ENCODE assay signal across 16 cellular contexts in genomic region chr20:2820896-2821869, GRCh38. TPM values are rescaled to one million over a fixed set of nuclear protein-coding genes. Genes with fewer than 3 reads are reported as not detected.
DNase-seq lines count a peak whose midpoint lies in the region; ATAC-seq and TF ChIP-seq lines count a peak whose summit lies in the region.
"Had no signal": no experiment of that assay in that cellular context is flagged by ENCODE, and none has a peak within 500 bp of the region (broad histone marks: within the 10 kb centered on the region; RNA-seq: fewer than 3 reads in every experiment).

No MANE protein-coding gene starts in this region.

- H3K18ac ChIP-seq in trophoblast cell (ENCODE audit: low read length) = peak overlapping the region; percentile 35

- no peaks in the 10 kb centered on the region for H3K36me3 Mint-ChIP-seq in T-helper 1 cell treated with Interleukin-12 subunit alpha and Interleukin-12 subunit beta and Interleukin-4 antibody, amounts not matched to agents 30 μg/mL and 1 μg/mL, for 36 hours (ENCODE audit: low read depth)

- peak overlapping the region; percentile 23 for H2AK5ac ChIP-seq in trophoblast cell (ENCODE audit: low read length)

- peak overlapping the region; percentile 68 for H3K4me2 ChIP-seq in hepatocyte
- H3K4me2 ChIP-seq in trophoblast cell (ENCODE audit: low read length) = peak overlapping the region; percentile 52

- ATAC-seq in RWPE2 (ENCODE audit: low read depth) (0 out of 3 replicates have a peak, but pooled peaks have one; percentile 24), HG02588 (IDR thresholded peaks at IDR 0.05; ENCODE audit: unreplicated experiment) (no peak)

- H3K36me3 ChIP-seq in RWPE2 (ENCODE audit: low read depth) = no peaks in the 10 kb centered on the region
- H3K36me3 ChIP-seq in hepatocyte (replicated peaks; ENCODE audit: insufficient read depth, low read depth) = no peaks in the 10 kb centered on the region
- no peaks in the 10 kb centered on the region for H3K36me3 ChIP-seq in trophoblast cell (ENCODE audit: control insufficient read depth in 1 of 2, insufficient read depth in 2 of 2, low read length in 2 of 2)
- H3K36me3 ChIP-seq: tibial artery had no signal

- peaks cover 10% of the 10 kb centered on the region for H3K79me1 ChIP-seq in trophoblast cell (ENCODE audit: low read length)

- TF ChIP-seq CTCF in RWPE2 (IDR thresholded peaks at IDR 0.05; ENCODE audit: poor library complexity, severe bottlenecking) (no peak), hepatocyte (IDR thresholded peaks at IDR 0.05; ENCODE audit: poor library complexity) (no peak)

- no peaks in the 10 kb centered on the region for H4K20me1 ChIP-seq in hepatocyte (ENCODE audit: insufficient read depth, poor library complexity, severe bottlenecking)

- peak overlapping the region; percentile 82 for H2BK120ac ChIP-seq in trophoblast cell (ENCODE audit: insufficient read depth, low read length, poor library complexity)

- H3K9me3 ChIP-seq in RWPE2 (ENCODE audit: severe bottlenecking) (no peaks in the 10 kb centered on the region), hepatocyte (ENCODE audit: low read depth) (no peaks in the 10 kb centered on the region), trophoblast cell (ENCODE audit: insufficient read depth, low read depth, low read length) (no peaks in the 10 kb centered on the region)
- H3K9me3 ChIP-seq: tibial artery had no signal

- peak overlapping the region; percentile 65 for H3K14ac ChIP-seq in trophoblast cell (ENCODE audit: low read length)

- H3K27me3 Mint-ChIP-seq in T-helper 1 cell treated with Interleukin-12 subunit alpha and Interleukin-12 subunit beta and Interleukin-4 antibody, amounts not matched to agents 30 μg/mL and 1 μg/mL, for 36 hours (ENCODE audit: low read depth) = peaks cover 50% of the 10 kb centered on the region

- H3K27me3 ChIP-seq in RWPE2 (ENCODE audit: insufficient read depth, poor library complexity, severe bottlenecking) (peaks cover 9% of the 10 kb centered on the region), hepatocyte (peaks cover 14% of the 10 kb centered on the region), trophoblast cell (ENCODE audit: insufficient read depth, low read length) (no peaks in the 10 kb centered on the region)

- H2AFZ ChIP-seq in hepatocyte = peak overlapping the region; percentile 66
- H2AFZ ChIP-seq in trophoblast cell (ENCODE audit: insufficient read depth, low read length, poor library complexity) = peak overlapping the region; percentile 33

- H4K8ac ChIP-seq in trophoblast cell (ENCODE audit: low read depth, low read length) = peak overlapping the region; percentile 34

- H4K12ac ChIP-seq in trophoblast cell (ENCODE audit: low read depth, low read length) = peak overlapping the region; percentile 56

- peak overlapping the region; percentile 34 for H2BK5ac ChIP-seq in trophoblast cell (ENCODE audit: low read depth, low read length, poor library complexity)

- H3K4me1 ChIP-seq in RWPE2 (ENCODE audit: insufficient read depth, poor library complexity, severe bottlenecking) = no peaks in the 10 kb centered on the region
- H3K4me1 ChIP-seq in hepatocyte (ENCODE audit: insufficient read depth) = peaks cover 23% of the 10 kb centered on the region
- H3K4me1 ChIP-seq in trophoblast cell (ENCODE audit: control insufficient read depth in 1 of 2, insufficient read depth in 2 of 2, low read length in 2 of 2) = peaks cover 10 to 17% of the 10 kb centered on the region in 2 experiments

- WGBS in hepatocyte (ENCODE audit: low lambda C conversion rate, missing lambda C conversion rate) = 16% methylated on average over 19 of the region's 68 CpGs
- WGBS in trophoblast cell (ENCODE audit: extremely low coverage, insufficient coverage, insufficient read length) = no CpG with 5 or more reads among the region's 68 CpGs

- no peak overlapping the region for H3K27ac ChIP-seq in RWPE2 (ENCODE audit: poor library complexity, severe bottlenecking)
- peak overlapping the region; percentile 74 for H3K27ac ChIP-seq in hepatocyte
- peak overlapping the region; percentile 82 for H3K27ac ChIP-seq in trophoblast cell (ENCODE audit: low read depth, low read length)
- H3K27ac ChIP-seq: tibial artery had no signal

- DNase-seq in T-helper 1 cell (no peak), RWPE2 (ENCODE audit: low spot score) (no peak), hepatocyte (ENCODE audit: low spot score) (no peak), trophoblast cell (peak in 1 of 2 donors; percentile 22), NCI-H187 treated with DMSO at 0.1 percent for 48 hours (lab: John Stamatoyannopoulos, UW) (no peak), retina (no peak)
- DNase-seq: caudate nucleus, GDM1, kidney glomerular epithelial cell had no signal

- peaks cover 17% of the 10 kb centered on the region for H3K4me1 Mint-ChIP-seq in T-helper 1 cell treated with Interleukin-12 subunit alpha and Interleukin-12 subunit beta and Interleukin-4 antibody, amounts not matched to agents 30 μg/mL and 1 μg/mL, for 36 hours (ENCODE audit: low read depth)

- no peak overlapping the region for H3K23ac ChIP-seq in trophoblast cell (ENCODE audit: low read length)

- no peaks in the 10 kb centered on the region for H3K9me3 Mint-ChIP-seq in T-helper 1 cell treated with Interleukin-12 subunit alpha and Interleukin-12 subunit beta and Interleukin-4 antibody, amounts not matched to agents 30 μg/mL and 1 μg/mL, for 36 hours

- no peak overlapping the region for H3K27ac Mint-ChIP-seq in T-helper 1 cell treated with Interleukin-12 subunit alpha and Interleukin-12 subunit beta and Interleukin-4 antibody, amounts not matched to agents 30 μg/mL and 1 μg/mL, for 36 hours
- H3K27ac Mint-ChIP-seq: progenitor cell of endocrine pancreas had no signal

- H3K4me3 ChIP-seq in RWPE2 (ENCODE audit: severe bottlenecking) (no peak overlapping the region), hepatocyte (no peak overlapping the region), trophoblast cell (ENCODE audit: low read depth, low read length) (no peak overlapping the region)
- H3K4me3 ChIP-seq: tibial artery had no signal

- H3K79me2 ChIP-seq in hepatocyte (no peaks in the 10 kb centered on the region), trophoblast cell (ENCODE audit: control insufficient read depth, insufficient read depth, low read length, poor library complexity) (peaks cover 3% of the 10 kb centered on the region)

- no peak overlapping the region for H3K9ac ChIP-seq in trophoblast cell (ENCODE audit: low read length)

- H3K4ac ChIP-seq in trophoblast cell (ENCODE audit: low read depth, low read length) = no peak overlapping the region

- no peaks in the 10 kb centered on the region for H3K9me2 ChIP-seq in hepatocyte (replicated peaks; ENCODE audit: insufficient read depth)

- H3K4me3 Mint-ChIP-seq in T-helper 1 cell treated with Interleukin-12 subunit alpha and Interleukin-12 subunit beta and Interleukin-4 antibody, amounts not matched to agents 30 μg/mL and 1 μg/mL, for 36 hours = peak overlapping the region; percentile 57

- peak overlapping the region; percentile 82 for H4K91ac ChIP-seq in trophoblast cell (ENCODE audit: low read depth, low read length)

- H2BK12ac ChIP-seq in trophoblast cell (ENCODE audit: low read length) = peak overlapping the region; percentile 58

RNA-seq across cellular contexts. Expression of gene TMEM239, which starts 5.0 kb away (rescaled TPM):
- not detected in 2 replicates for total RNA-seq in hepatocyte
- polyA plus RNA-seq in hepatocyte = not detected in 2 replicates
- polyA plus RNA-seq in trophoblast cell (2013) = 0.01 TPM in 1 of 2 replicates, not detected in the other
- total RNA-seq: activated CD8-positive, alpha-beta memory T cell treated with anti-CD3 and anti-CD28 coated beads for 36 hours; LHCN-M2; progenitor cell of endocrine pancreas; SK-MEL-5 had no signal

RNA-seq across cellular contexts. Expression of gene C20orf141, which starts 6.4 kb away (rescaled TPM):
- total RNA-seq in hepatocyte = not detected in 2 replicates
- 0.68 TPM in 1 of 2 replicates, not detected in the other for polyA plus RNA-seq in hepatocyte
- 0.19 and 0.31 TPM in 2 replicates for polyA plus RNA-seq in trophoblast cell (2013)
- total RNA-seq: activated CD8-positive, alpha-beta memory T cell treated with anti-CD3 and anti-CD28 coated beads for 36 hours; LHCN-M2; progenitor cell of endocrine pancreas; SK-MEL-5 had no signal

RNA-seq across cellular contexts. Expression of gene PCED1A, which starts 19.3 kb away (rescaled TPM):
- total RNA-seq in hepatocyte = 36.8 and 43.0 TPM in 2 replicates
- polyA plus RNA-seq in hepatocyte = 41.2 and 54.2 TPM in 2 replicates
- polyA plus RNA-seq in trophoblast cell (2013) = 31.4 and 32.3 TPM in 2 replicates

RNA-seq across cellular contexts. Expression of gene VPS16, which starts 19.4 kb away (rescaled TPM):
- total RNA-seq in hepatocyte = 28.5 and 34.6 TPM in 2 replicates
- polyA plus RNA-seq in hepatocyte = 38.1 and 42.9 TPM in 2 replicates
- polyA plus RNA-seq in trophoblast cell (2013) = 18.4 and 19.2 TPM in 2 replicates

RNA-seq across cellular contexts. Expression of gene CPXM1, which starts 20.8 kb away (rescaled TPM):
- 47.9 and 57.8 TPM in 2 replicates for total RNA-seq in hepatocyte
- polyA plus RNA-seq in hepatocyte = 66.3 and 82.5 TPM in 2 replicates
- 21.0 and 21.4 TPM in 2 replicates for polyA plus RNA-seq in trophoblast cell (2013)
- total RNA-seq: LHCN-M2 had no signal
